In genomic region chr2:86825728-86826386, GRCh38 we compare ENCODE assay signal across 15 cellular contexts. TPM values are rescaled to one million over a fixed set of nuclear protein-coding genes. Genes with fewer than 3 reads are reported as not detected.
DNase-seq lines count a peak whose midpoint lies in the region; ATAC-seq and TF ChIP-seq lines count a peak whose summit lies in the region.
"Had no signal": no experiment of that assay in that cellular context is flagged by ENCODE, and none has a peak within 500 bp of the region (broad histone marks: within the 10 kb centered on the region; RNA-seq: fewer than 3 reads in every experiment).

No MANE protein-coding gene starts in this region.

- no peaks in the 10 kb centered on the region for H3K4me1 ChIP-seq in PC-9 (replicated peaks; ENCODE audit: insufficient read depth)
- H3K4me1 ChIP-seq: A549, adrenal gland, right lobe of liver had no signal

- no peaks in the 10 kb centered on the region for H3K9me2 ChIP-seq in PC-9 (ENCODE audit: insufficient read depth)

- H3K36me3 Mint-ChIP-seq in activated CD4-positive, alpha-beta T cell treated with anti-CD3 and anti-CD28 coated beads for 36 hours (ENCODE audit: low read depth) = no peaks in the 10 kb centered on the region
- peaks cover 14% of the 10 kb centered on the region for H3K36me3 Mint-ChIP-seq in activated naive CD8-positive, alpha-beta T cell treated with anti-CD3 and anti-CD28 coated beads for 36 hours

- H3K4me3 ChIP-seq in PC-9 = no peak overlapping the region
- H3K4me3 ChIP-seq: A549, adrenal gland, right lobe of liver had no signal

- H3K27ac ChIP-seq in PC-9 = no peak overlapping the region
- H3K27ac ChIP-seq: A549, adrenal gland, right lobe of liver, VCaP had no signal

- no TSS peak for BruUV-seq in PC-9 (replicated peaks; lab: Mats Ljungman, UMichigan)

- peak; percentile 69 for DNase-seq in activated CD4-positive, alpha-beta T cell treated with anti-CD3 and anti-CD28 coated beads for 36 hours
- no peak for DNase-seq in activated CD4-positive, alpha-beta T cell treated with anti-CD3 and anti-CD28 coated beads for 4 hours
- DNase-seq in activated CD4-positive, CD25-positive, alpha-beta regulatory T cell treated with anti-CD3 and anti-CD28 coated beads, Interleukin-2, amount 50 U/mL, for 72 hours = peak; percentile 36
- DNase-seq in activated naive CD8-positive, alpha-beta T cell treated with anti-CD3 and anti-CD28 coated beads for 36 hours = peak; percentile 79
- DNase-seq in stimulated activated CD8-positive, alpha-beta memory T cell treated with anti-CD3 and anti-CD28 coated beads, Interleukin-4, amount 100 ng/mL, for 48 hours = peak; percentile 78
- DNase-seq in SHP77 (lab: John Stamatoyannopoulos, UW) (no peak), NCI-H226 (no peak), PC-9 (no peak)
- DNase-seq: adrenal gland, H7, Kasumi-1, NCI-H2029 treated with DMSO at 0.1 percent for 48 hours, right lobe of liver had no signal

- H3K4me3 Mint-ChIP-seq in activated CD4-positive, alpha-beta T cell treated with anti-CD3 and anti-CD28 coated beads for 36 hours = peak overlapping the region; percentile 55
- H3K4me3 Mint-ChIP-seq in activated naive CD8-positive, alpha-beta T cell treated with anti-CD3 and anti-CD28 coated beads for 36 hours = peak overlapping the region; percentile 80

- peaks cover 17% of the 10 kb centered on the region for H3K27me3 Mint-ChIP-seq in activated CD4-positive, alpha-beta T cell treated with anti-CD3 and anti-CD28 coated beads for 36 hours
- H3K27me3 Mint-ChIP-seq in activated naive CD8-positive, alpha-beta T cell treated with anti-CD3 and anti-CD28 coated beads for 36 hours = no peaks in the 10 kb centered on the region

- CTCF ChIA-PET in activated CD4-positive, alpha-beta T cell treated with anti-CD3 and anti-CD28 coated beads for 36 hours (lab: Charles Lee) = interaction anchor here (0.7 kb wide), 1 partner anchor 12 kb away, joined by 3 read pairs; no protein-coding TSS in a partner anchor
- CTCF ChIA-PET in PC-9 (lab: Charles Lee) = no interaction called here

- no peaks in the 10 kb centered on the region for H3K79me2 ChIP-seq in PC-9 (ENCODE audit: low read depth)

- no peaks in the 10 kb centered on the region for H3K36me3 ChIP-seq in PC-9 (ENCODE audit: low read depth)
- H3K36me3 ChIP-seq: adrenal gland, right lobe of liver had no signal

- no peaks in the 10 kb centered on the region for H4K20me1 ChIP-seq in PC-9 (ENCODE audit: insufficient read depth)

- H2AFZ ChIP-seq in PC-9 = no peak overlapping the region

- TF ChIP-seq CTCF in PC-9 (conservative IDR thresholded peaks at IDR 0.05) = no peak

- peaks cover 4% of the 10 kb centered on the region for H3K27me3 ChIP-seq in PC-9 (ENCODE audit: insufficient read depth, low read depth)
- H3K27me3 ChIP-seq: adrenal gland, right lobe of liver had no signal

- intact Hi-C loops in activated CD4-positive, alpha-beta T cell treated with anti-CD3 and anti-CD28 coated beads for 36 hours (cut with DNase I, micrococcal nuclease) = no loop called here
- intact Hi-C loops in PC-9 (cut with micrococcal nuclease; ENCODE audit: unreplicated experiment) = no loop called here

- peak; percentile 88 for ATAC-seq in activated CD4-positive, alpha-beta T cell treated with anti-CD3 and anti-CD28 coated beads for 36 hours

- H3K9me3 Mint-ChIP-seq in activated CD4-positive, alpha-beta T cell treated with anti-CD3 and anti-CD28 coated beads for 36 hours (ENCODE audit: low read depth) = peaks cover 9% of the 10 kb centered on the region
- H3K9me3 Mint-ChIP-seq in activated naive CD8-positive, alpha-beta T cell treated with anti-CD3 and anti-CD28 coated beads for 36 hours = no peaks in the 10 kb centered on the region

- no peaks in the 10 kb centered on the region; the same call in 1 of the 2 replicates for H3K9me3 ChIP-seq in PC-9 (ENCODE audit: insufficient read depth, low read depth)
- H3K9me3 ChIP-seq: adrenal gland, right lobe of liver had no signal

- POLR2A ChIA-PET in activated CD4-positive, alpha-beta T cell treated with anti-CD3 and anti-CD28 coated beads for 36 hours (lab: Charles Lee) = interaction anchor here (0.6 to 0.7 kb wide), 2 partner anchors 35 to 1261 kb away, joined by 3 read pairs; no protein-coding TSS in a partner anchor
- POLR2A ChIA-PET in PC-9 (lab: Charles Lee; ENCODE audit: unreplicated experiment) = interaction anchor here (0.6 kb wide), 2 partner anchors 171 to 599 kb away, joined by 3 to 4 read pairs; no protein-coding TSS in a partner anchor

- peaks cover 29% of the 10 kb centered on the region for H3K4me1 Mint-ChIP-seq in activated CD4-positive, alpha-beta T cell treated with anti-CD3 and anti-CD28 coated beads for 36 hours
- H3K4me1 Mint-ChIP-seq in activated naive CD8-positive, alpha-beta T cell treated with anti-CD3 and anti-CD28 coated beads for 36 hours = peaks cover 75% of the 10 kb centered on the region

- H3K27ac Mint-ChIP-seq in activated CD4-positive, alpha-beta T cell treated with anti-CD3 and anti-CD28 coated beads for 36 hours = peak overlapping the region; percentile 61
- peak overlapping the region; percentile 92 for H3K27ac Mint-ChIP-seq in activated naive CD8-positive, alpha-beta T cell treated with anti-CD3 and anti-CD28 coated beads for 36 hours

- H3F3A ChIP-seq in PC-9 (ENCODE audit: insufficient read depth, low read depth) = no peaks in the 10 kb centered on the region

- no peak overlapping the region for H3K4me2 ChIP-seq in PC-9
- H3K4me2 ChIP-seq: A549 had no signal

RNA-seq across cellular contexts. Expression of gene CD8A, which starts 35.1 kb away (rescaled TPM):
- 1 to 10 TPM; 1.1 to 1.6 TPM for total RNA-seq in activated CD4-positive, alpha-beta T cell treated with anti-CD3 and anti-CD28 coated beads for 36 hours
- 100 to 1,000 TPM; 356 to 357 TPM for total RNA-seq in activated naive CD8-positive, alpha-beta T cell treated with anti-CD3 and anti-CD28 coated beads for 36 hours
- total RNA-seq in PC-9 (2021) = 0.28 and 0.45 TPM in 2 replicates
- total RNA-seq: H7 had no signal

RNA-seq across cellular contexts. Expression of gene CD8B, which starts 35.8 kb away (rescaled TPM):
- total RNA-seq in activated CD4-positive, alpha-beta T cell treated with anti-CD3 and anti-CD28 coated beads for 36 hours = 1 to 10 TPM; 2.1 to 2.3 TPM
- 100 to 1,000 TPM; 260 to 268 TPM for total RNA-seq in activated naive CD8-positive, alpha-beta T cell treated with anti-CD3 and anti-CD28 coated beads for 36 hours
- total RNA-seq in PC-9 (2021) = not detected in 2 replicates

Comparison
In these comparisons a context has a peak if more than half of its experiments do, and no peak if none do; other contexts are left out.
1. DNase-seq: peak in activated CD4-positive, alpha-beta T cell treated with anti-CD3 and anti-CD28 coated beads for 36 hours (single experiment), activated CD4-positive, CD25-positive, alpha-beta regulatory T cell treated with anti-CD3 and anti-CD28 coated beads, Interleukin-2, amount 50 U/mL, for 72 hours (single experiment), activated naive CD8-positive, alpha-beta T cell treated with anti-CD3 and anti-CD28 coated beads for 36 hours (single experiment) and stimulated activated CD8-positive, alpha-beta memory T cell treated with anti-CD3 and anti-CD28 coated beads, Interleukin-4, amount 100 ng/mL, for 48 hours (single experiment); none in activated CD4-positive, alpha-beta T cell treated with anti-CD3 and anti-CD28 coated beads for 4 hours (0 of 2), SHP77 (0 of 2), NCI-H226 (single experiment) and PC-9 (0 of 2).
2. RNA of gene CD8A, which starts 35.1 kb away (total RNA-seq): 356 to 357 TPM in activated naive CD8-positive, alpha-beta T cell treated with anti-CD3 and anti-CD28 coated beads for 36 hours; 1.1 to 1.6 TPM in activated CD4-positive, alpha-beta T cell treated with anti-CD3 and anti-CD28 coated beads for 36 hours and 0.28 to 0.45 TPM in PC-9; every median in the first group is over 100 times any median in the second.
3. RNA of gene CD8B, which starts 35.8 kb away (total RNA-seq): 260 to 268 TPM in activated naive CD8-positive, alpha-beta T cell treated with anti-CD3 and anti-CD28 coated beads for 36 hours; 2.1 to 2.3 TPM in activated CD4-positive, alpha-beta T cell treated with anti-CD3 and anti-CD28 coated beads for 36 hours and not detected in PC-9; every median in the first group is over 10 times any median in the second.